Comparison of ENCODE assay signal across 10 cellular contexts in the genomic region with DNA sequence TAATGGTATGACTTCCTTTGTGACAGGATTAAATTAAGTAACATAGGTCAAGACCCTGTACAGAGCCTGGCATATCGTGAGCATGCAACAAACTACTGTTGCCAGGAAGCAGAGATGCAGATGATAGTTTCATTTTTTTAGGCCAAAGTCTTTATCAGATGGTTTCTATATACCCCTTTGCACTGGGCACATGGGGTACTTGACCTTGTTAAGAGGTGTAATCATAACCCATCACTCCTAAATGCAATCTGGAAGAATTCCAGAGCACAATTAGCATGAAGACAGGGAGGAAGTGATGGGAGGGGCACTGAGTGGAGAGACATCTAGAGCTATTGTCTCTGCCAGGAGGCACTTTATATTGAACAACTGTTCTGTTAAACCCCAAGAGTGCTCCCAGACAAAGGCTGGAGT. TPM values are rescaled to one million over a fixed set of nuclear protein-coding genes. Genes with fewer than 3 reads are reported as not detected.
DNase-seq lines count a peak whose midpoint lies in the region; ATAC-seq and TF ChIP-seq lines count a peak whose summit lies in the region.
"Had no signal": no experiment of that assay in that cellular context is flagged by ENCODE, and none has a peak within 500 bp of the region (broad histone marks: within the 10 kb centered on the region; RNA-seq: fewer than 3 reads in every experiment).

No MANE protein-coding gene starts in this region.

- H3K9ac ChIP-seq in SK-N-SH = peak overlapping the region; percentile 46; the same call in 1 of the 2 replicates

- peaks cover 60% of the 10 kb centered on the region for H3F3A ChIP-seq in SK-N-SH (replicated peaks; ENCODE audit: insufficient read depth)

- H3K79me2 ChIP-seq in SK-N-SH (ENCODE audit: insufficient read depth) = peaks cover 91% of the 10 kb centered on the region

- TF ChIP-seq EP300 in SK-N-SH (IDR thresholded peaks at IDR 0.05; ENCODE audit: borderline replicate concordance in 1 of 2, low read depth in 1 of 2, low read length in 1 of 2) (peak in 1 of 2 experiments; percentile 47; a peak in 1 of 4 replicates), gastroesophageal sphincter (IDR thresholded peaks at IDR 0.05) (no peak), upper lobe of left lung (IDR thresholded peaks at IDR 0.05) (no peak)

- TF ChIP-seq POLR2A in gastroesophageal sphincter (IDR thresholded peaks at IDR 0.05) (no peak), upper lobe of left lung (IDR thresholded peaks at IDR 0.05) (no peak)

- H3K27ac ChIP-seq in cardiac muscle cell = peak overlapping the region; percentile 60
- H3K27ac ChIP-seq in SK-N-SH (ENCODE audit: low read depth in 2 of 2, low read length in 1 of 2) = peak overlapping the region; percentile 85 to 93
- H3K27ac ChIP-seq in gastroesophageal sphincter = peak overlapping the region in 3 of 4 donors; percentile 30 to 94 (median 89)
- peak overlapping the region; percentile 8 to 86 (median 63) for H3K27ac ChIP-seq in upper lobe of left lung

- H2AFZ ChIP-seq in SK-N-SH (ENCODE audit: low read depth) = no peak overlapping the region

- POLR2A ChIA-PET in SK-N-SH (lab: Yijun Ruan, JAX) = no interaction called here

- TF ChIP-seq CTCF in cardiac muscle cell (IDR thresholded peaks at IDR 0.05; ENCODE audit: low read depth, low read length) (no peak), SK-N-SH (IDR thresholded peaks at IDR 0.05) (no peak), gastroesophageal sphincter (IDR thresholded peaks at IDR 0.05) (no peak), upper lobe of left lung (IDR thresholded peaks at IDR 0.05) (no peak)

- H3K4me3 ChIP-seq in cardiac muscle cell (no peak overlapping the region), SK-N-SH (ENCODE audit: low read depth in 2 of 2, low read length in 1 of 2) (no peak overlapping the region), gastroesophageal sphincter (no peak overlapping the region), upper lobe of left lung (no peak overlapping the region)

- H3K9me2 ChIP-seq in SK-N-SH = no peaks in the 10 kb centered on the region

- H3K4me1 ChIP-seq in cardiac muscle cell (ENCODE audit: low read depth) = peaks cover 85% of the 10 kb centered on the region
- peaks cover 76 to 87% of the 10 kb centered on the region in 2 experiments for H3K4me1 ChIP-seq in SK-N-SH (ENCODE audit: control insufficient read depth in 1 of 2, insufficient read depth in 2 of 2, low read depth in 1 of 2, low read length in 1 of 2)
- peaks cover 13 to 96% (median 41%) of the 10 kb centered on the region in 3 donors for H3K4me1 ChIP-seq in gastroesophageal sphincter
- peaks cover 79 to 96% (median 90%) of the 10 kb centered on the region in 4 donors for H3K4me1 ChIP-seq in upper lobe of left lung

- TF ChIP-seq RAD21 in SK-N-SH (IDR thresholded peaks at IDR 0.05; ENCODE audit: low read length) = no peak

- no peaks in the 10 kb centered on the region; the same call in 1 of the 2 replicates for H4K20me1 ChIP-seq in SK-N-SH (ENCODE audit: insufficient read depth)

- ATAC-seq in Right ventricle myocardium superior (ENCODE audit: poor library complexity) = no peak
- ATAC-seq in gastroesophageal sphincter = no peak
- ATAC-seq in upper lobe of left lung (ENCODE audit: low FRiP score in 2 of 2) = no peak
- no peak for ATAC-seq in GM18502 (IDR thresholded peaks at IDR 0.05; ENCODE audit: poor library complexity, unreplicated experiment)

- H3K9me3 ChIP-seq in cardiac muscle cell (ENCODE audit: low read depth) (no peaks in the 10 kb centered on the region), SK-N-SH (no peaks in the 10 kb centered on the region), gastroesophageal sphincter (no peaks in the 10 kb centered on the region), upper lobe of left lung (no peaks in the 10 kb centered on the region)

- H3K4me2 ChIP-seq in SK-N-SH = peak overlapping the region; percentile 76

- CTCF ChIA-PET in SK-N-SH (lab: Yijun Ruan, JAX) = interaction anchor here (0.6 to 2.0 kb wide), 6 partner anchors 22 to 162 kb away, joined by 3 to 4 read pairs (median 4); a partner anchor contains a TSS

- no peaks in the 10 kb centered on the region for H3K36me3 ChIP-seq in cardiac muscle cell
- peaks cover 0 to 4% of the 10 kb centered on the region in 2 experiments for H3K36me3 ChIP-seq in SK-N-SH (replicated peaks in 1 of 2; ENCODE audit: control insufficient read depth in 1 of 2, insufficient read depth in 2 of 2, low read length in 1 of 2)
- peaks cover 0 to 7% of the 10 kb centered on the region in 2 donors for H3K36me3 ChIP-seq in gastroesophageal sphincter
- H3K36me3 ChIP-seq in upper lobe of left lung = no peaks in the 10 kb centered on the region

- peak in 1 of 2 donors; percentile 46 for DNase-seq in cardiac muscle cell (ENCODE audit: low read depth in 1 of 2, low spot score in 1 of 2)
- no peak for DNase-seq in Right ventricle myocardium superior
- DNase-seq in SK-N-SH = peak; percentile 79
- DNase-seq in upper lobe of left lung = no peak
- no peak for DNase-seq in central memory CD4-positive, alpha-beta T cell
- DNase-seq in stimulated activated CD4-positive, alpha-beta T cell treated with anti-CD3 and anti-CD28 coated beads, Interleukin-4, amount 100 ng/mL, for 4 hours = no peak
- DNase-seq: Calu3 had no signal

- intact Hi-C loops in Right ventricle myocardium superior (cut with DNase I) = no loop called here

- H3K27me3 ChIP-seq in cardiac muscle cell = no peaks in the 10 kb centered on the region
- no peaks in the 10 kb centered on the region for H3K27me3 ChIP-seq in SK-N-SH (ENCODE audit: insufficient read depth)
- no peaks in the 10 kb centered on the region for H3K27me3 ChIP-seq in gastroesophageal sphincter
- no peaks in the 10 kb centered on the region for H3K27me3 ChIP-seq in upper lobe of left lung

- 10% methylated on average over 1 of the region's 1 CpG for WGBS in SK-N-SH (ENCODE audit: low lambda C conversion rate)
- WGBS in gastroesophageal sphincter (ENCODE audit: low coverage in 1 of 2), 2 donors = 11% methylated on average over 1 of the region's 1 CpG; no CpG with 5 or more reads in 1 of the 2 donors
- WGBS in upper lobe of left lung, 2 donors = 22 to 25% methylated on average over 1 of the region's 1 CpG

TF ChIP-seq in SK-N-SH, 30 proteins besides CTCF, POLR2A, EP300 and RAD21:
- TF ChIP-seq GATA2 (CRISPR knock-in tag; IDR thresholded peaks at IDR 0.05) = peak; percentile 68
- no peak for TF ChIP-seq CHD2 (IDR thresholded peaks at IDR 0.05; ENCODE audit: low read length, partially characterized antibody)
- no peak for TF ChIP-seq TAF1 (IDR thresholded peaks at IDR 0.05; ENCODE audit: borderline replicate concordance, low read depth, low read length)
- TF ChIP-seq RCOR1 (IDR thresholded peaks at IDR 0.05; ENCODE audit: low read length) = peak; percentile 42; the same call in 1 of the 2 replicates
- TF ChIP-seq NFIC (IDR thresholded peaks at IDR 0.05; ENCODE audit: borderline replicate concordance) = 0 out of 2 replicates have a peak, but pooled peaks have one; percentile 7
- no peak for TF ChIP-seq FOSL2 (IDR thresholded peaks at IDR 0.05; ENCODE audit: borderline replicate concordance, low read depth)
- TF ChIP-seq RFX5 (IDR thresholded peaks at IDR 0.05; ENCODE audit: low read length) = no peak
- TF ChIP-seq, protein P1, sequence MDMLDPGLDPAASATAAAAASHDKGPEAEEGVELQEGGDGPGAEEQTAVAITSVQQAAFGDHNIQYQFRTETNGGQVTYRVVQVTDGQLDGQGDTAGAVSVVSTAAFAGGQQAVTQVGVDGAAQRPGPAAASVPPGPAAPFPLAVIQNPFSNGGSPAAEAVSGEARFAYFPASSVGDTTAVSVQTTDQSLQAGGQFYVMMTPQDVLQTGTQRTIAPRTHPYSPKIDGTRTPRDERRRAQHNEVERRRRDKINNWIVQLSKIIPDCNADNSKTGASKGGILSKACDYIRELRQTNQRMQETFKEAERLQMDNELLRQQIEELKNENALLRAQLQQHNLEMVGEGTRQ (IDR thresholded peaks at IDR 0.05; ENCODE audit: borderline replicate concordance, low read depth, low read length) = no peak
- no peak for TF ChIP-seq SMC3 (IDR thresholded peaks at IDR 0.05; ENCODE audit: low read depth, low read length)
- no peak for TF ChIP-seq ELF1 (IDR thresholded peaks at IDR 0.05)

RNA-seq across cellular contexts. Expression of a gene that starts 22.1 kb away (rescaled TPM):
- total RNA-seq in cardiac muscle cell = 48.8 and 64.0 TPM in 2 replicates
- 47.1 and 61.6 TPM in 2 replicates for polyA plus RNA-seq in cardiac muscle cell
- total RNA-seq in Right ventricle myocardium superior = 21.2 TPM
- polyA plus RNA-seq in SK-N-SH (2012; rRNA removed) = 54.1 and 56.4 TPM in 2 replicates
- polyA plus RNA-seq in SK-N-SH (2012; cell fraction: cytosol; rRNA removed) = 13.7 and 23.4 TPM in 2 replicates
- 205 and 268 TPM in 2 replicates for polyA plus RNA-seq in SK-N-SH (2012; cell fraction: nucleus; rRNA removed)
- 10 to 100 TPM; 24.0 to 65.7 (median 29.0) TPM for total RNA-seq in gastroesophageal sphincter
- 10 to 100 TPM; 34.1 to 94.2 (median 42.9) TPM for total RNA-seq in upper lobe of left lung

RNA-seq across cellular contexts. Expression of a gene that starts 50.2 kb away (rescaled TPM):
- 0.12 TPM in 1 of 2 replicates, not detected in the other for total RNA-seq in cardiac muscle cell
- not detected in 2 replicates for polyA plus RNA-seq in cardiac muscle cell
- 0.59 TPM for total RNA-seq in Right ventricle myocardium superior
- not detected in 2 replicates for polyA plus RNA-seq in SK-N-SH (2012; rRNA removed)
- polyA plus RNA-seq in SK-N-SH (2012; cell fraction: cytosol; rRNA removed) = not detected in 2 replicates
- not detected in 2 replicates for polyA plus RNA-seq in SK-N-SH (2012; cell fraction: nucleus; rRNA removed)
- not detected for total RNA-seq in gastroesophageal sphincter
- total RNA-seq in upper lobe of left lung = under 1 TPM in 2 of 6 donors, not detected in 4; 0.07 to 0.67 TPM
- total RNA-seq: Calu3, mesenteric fat pad had no signal
